Comparison of ENCODE assay signal across 8 cellular contexts in genomic region chr5:151651997-151652645, GRCh38. TPM values are rescaled to one million over a fixed set of nuclear protein-coding genes. Genes with fewer than 3 reads are reported as not detected.
A peak's percentile ranks its signal among the peaks of the same experiment; 100 is the strongest.
DNase-seq lines count a peak whose midpoint lies in the region; TF ChIP-seq lines count a peak whose summit lies in the region.

No MANE protein-coding gene starts in this region.

- WGBS in trophoblast cell (ENCODE audit: extremely low coverage, insufficient coverage, insufficient read length), result no CpG with 5 or more reads among the region's 6 CpGs

- H3K4me3 ChIP-seq in H7 (ENCODE audit: insufficient read depth, low read depth, low read length), result no peak overlapping the region
- H3K4me3 ChIP-seq in SJSA1, result no peak overlapping the region
- H3K4me3 ChIP-seq in trophoblast cell (ENCODE audit: low read depth, low read length), result no peak overlapping the region
- no peak overlapping the region for H3K4me3 ChIP-seq in uterus

- H2BK5ac ChIP-seq in trophoblast cell (ENCODE audit: low read depth, low read length, poor library complexity), result no peak overlapping the region

- no peak overlapping the region for H3K23ac ChIP-seq in trophoblast cell (ENCODE audit: low read length)

- peak; percentile 81 for DNase-seq in GM10266 (ENCODE audit: extremely low spot score)
- peak; percentile 80 for DNase-seq in H7
- DNase-seq in LoVo (ENCODE audit: low spot score), result peak; percentile 76
- peak; percentile 70 to 82 for DNase-seq in SJSA1 (ENCODE audit: low read depth in 1 of 2, low spot score in 2 of 2)
- DNase-seq in activated effector memory CD4-positive, alpha-beta T cell treated with anti-CD3 and anti-CD28 coated beads, Interleukin-2, amount 50 U/mL, for 16 hours, result peak; percentile 85
- peak; percentile 78 for DNase-seq in germinal center (ENCODE audit: low spot score)
- peak; percentile 83 to 93 for DNase-seq in trophoblast cell
- peak; percentile 74 to 81 for DNase-seq in uterus

- H3K27ac ChIP-seq in SJSA1 (no peak overlapping the region), trophoblast cell (ENCODE audit: low read depth, low read length) (no peak overlapping the region), uterus (no peak overlapping the region)

- H4K12ac ChIP-seq in trophoblast cell (ENCODE audit: low read depth, low read length), result no peak overlapping the region

- no peak overlapping the region for H4K91ac ChIP-seq in trophoblast cell (ENCODE audit: low read depth, low read length)

- no peak overlapping the region for H2AK5ac ChIP-seq in trophoblast cell (ENCODE audit: low read length)

- H3K4ac ChIP-seq in trophoblast cell (ENCODE audit: low read depth, low read length), result no peak overlapping the region

- intact Hi-C loops in uterus (cut with DNase I; ENCODE audit: low total_unique reads), result loop anchor here (10.0 kb wide), 1 partner anchor 207 kb away; the partner anchor contains the start of gene SLC36A1

- H3K9ac ChIP-seq in trophoblast cell (ENCODE audit: low read length), result no peak overlapping the region

- no peaks in the 10 kb centered on the region for H3K9me3 ChIP-seq in SJSA1 (replicated peaks)
- H3K9me3 ChIP-seq in trophoblast cell (ENCODE audit: insufficient read depth, low read depth, low read length), result no peaks in the 10 kb centered on the region
- no peaks in the 10 kb centered on the region for H3K9me3 ChIP-seq in uterus

- no peaks in the 10 kb centered on the region for H3K79me2 ChIP-seq in trophoblast cell (ENCODE audit: control insufficient read depth, insufficient read depth, low read length, poor library complexity)

- no peak overlapping the region for H3K4me2 ChIP-seq in trophoblast cell (ENCODE audit: low read length)

- TF ChIP-seq CTCF in GM10266 (IDR thresholded peaks at IDR 0.05; ENCODE audit: control insufficient read depth, insufficient read depth, low read depth, missing control alignments) (peak; percentile 98), uterus (IDR thresholded peaks at IDR 0.05) (peak; percentile 71 to 88 (median 82))

- H3K4me1 ChIP-seq in SJSA1 (replicated peaks) (peaks cover 4% of the 10 kb centered on the region), trophoblast cell (ENCODE audit: control insufficient read depth in 1 of 2, insufficient read depth in 2 of 2, low read length in 2 of 2) (peaks cover 0 to 8% of the 10 kb centered on the region in 2 experiments), uterus (no peaks in the 10 kb centered on the region)

- H3K79me1 ChIP-seq in trophoblast cell (ENCODE audit: low read length), result no peaks in the 10 kb centered on the region

- no peak overlapping the region for H2AFZ ChIP-seq in trophoblast cell (ENCODE audit: insufficient read depth, low read length, poor library complexity)

- H2BK12ac ChIP-seq in trophoblast cell (ENCODE audit: low read length), result no peak overlapping the region

- no peak overlapping the region for H3K14ac ChIP-seq in trophoblast cell (ENCODE audit: low read length)

- no peaks in the 10 kb centered on the region for H3K27me3 ChIP-seq in H7 (ENCODE audit: control insufficient read depth, insufficient read depth, low read length)
- no peaks in the 10 kb centered on the region; the same call in 1 of the 2 replicates for H3K27me3 ChIP-seq in SJSA1 (replicated peaks)
- H3K27me3 ChIP-seq in trophoblast cell (ENCODE audit: insufficient read depth, low read length), result no peaks in the 10 kb centered on the region
- no peaks in the 10 kb centered on the region for H3K27me3 ChIP-seq in uterus

- no peak overlapping the region for H4K8ac ChIP-seq in trophoblast cell (ENCODE audit: low read depth, low read length)

- H3K36me3 ChIP-seq in H7 (replicated peaks; ENCODE audit: control insufficient read depth, insufficient read depth, low read length) (no peaks in the 10 kb centered on the region), SJSA1 (no peaks in the 10 kb centered on the region), trophoblast cell (ENCODE audit: control insufficient read depth in 1 of 2, insufficient read depth in 2 of 2, low read length in 2 of 2) (no peaks in the 10 kb centered on the region), uterus (no peaks in the 10 kb centered on the region)

- TF ChIP-seq POLR2A in uterus (IDR thresholded peaks at IDR 0.05), result no peak

- no peak overlapping the region for H2BK120ac ChIP-seq in trophoblast cell (ENCODE audit: insufficient read depth, low read length, poor library complexity)

- H3K18ac ChIP-seq in trophoblast cell (ENCODE audit: low read length), result no peak overlapping the region

RNA-seq across cellular contexts. Expression of gene SPARC, which starts 34.6 kb away (rescaled TPM):
- 419 and 483 TPM in 2 replicates for total RNA-seq in H7 (2014; rRNA removed; shearing (Covaris generic))
- 2,833 and 2,882 TPM in 2 replicates for total RNA-seq in SJSA1 (2014; rRNA removed; shearing (Covaris generic))
- 1,673 and 1,689 TPM in 2 replicates for polyA plus RNA-seq in trophoblast cell (2013)
- total RNA-seq in uterus, result 1,000 to 10,000 TPM in 1 of 4 donors, 100 to 1,000 TPM in 3; 341 to 2,293 (median 751) TPM
